ENCODE assay signal across 10 cellular contexts in genomic region chr4:125283702-125284279, GRCh38. TPM values are rescaled to one million over a fixed set of nuclear protein-coding genes. Genes with fewer than 3 reads are reported as not detected.
DNase-seq lines count a peak whose midpoint lies in the region; ATAC-seq, FAIRE-seq and TF ChIP-seq lines count a peak whose summit lies in the region.
"Had no signal": no experiment of that assay in that cellular context is flagged by ENCODE, and none has a peak within 500 bp of the region (broad histone marks: within the 10 kb centered on the region; RNA-seq: fewer than 3 reads in every experiment).

No MANE protein-coding gene starts in this region.

- H3K9me3 Mint-ChIP-seq in MCF 10A (ENCODE audit: unreplicated experiment): no peaks in the 10 kb centered on the region
- H3K9me3 Mint-ChIP-seq: stimulated activated naive CD8-positive, alpha-beta T cell treated with anti-CD3 and anti-CD28 coated beads, Interleukin-15, Interleukin-2, amounts not matched to agents 100 ng/mL and 50 ng/mL, for 24 hours had no signal

- ATAC-seq in HG03108 (IDR thresholded peaks at IDR 0.05; ENCODE audit: unreplicated experiment) (no peak), GM21737 (IDR thresholded peaks at IDR 0.05; ENCODE audit: unreplicated experiment) (no peak)

- no peak overlapping the region for H3K27ac Mint-ChIP-seq in MCF 10A (ENCODE audit: low read depth, unreplicated experiment)
- H3K27ac Mint-ChIP-seq: stimulated activated naive CD8-positive, alpha-beta T cell treated with anti-CD3 and anti-CD28 coated beads, Interleukin-15, Interleukin-2, amounts not matched to agents 100 ng/mL and 50 ng/mL, for 24 hours had no signal

- no peak overlapping the region for H3K4me3 Mint-ChIP-seq in MCF 10A (ENCODE audit: unreplicated experiment)
- H3K4me3 Mint-ChIP-seq: stimulated activated naive CD8-positive, alpha-beta T cell treated with anti-CD3 and anti-CD28 coated beads, Interleukin-15, Interleukin-2, amounts not matched to agents 100 ng/mL and 50 ng/mL, for 24 hours had no signal

- POLR2A ChIA-PET in MCF 10A (lab: Yijun Ruan, JAX): interaction anchor here (0.6 to 2.6 kb wide), 5 partner anchors 17 to 950 kb away, joined by 3 to 11 read pairs (median 3); partner anchors contain the start of gene ANKRD50

- intact Hi-C loops in MCF 10A (cut with micrococcal nuclease): loop anchor here (1.0 kb wide), 2 partner anchors 38 to 949 kb away; no protein-coding TSS in a partner anchor

- peaks cover 5% of the 10 kb centered on the region for H3K4me1 Mint-ChIP-seq in MCF 10A (ENCODE audit: insufficient read depth, unreplicated experiment)

- no TSS peak for BruUV-seq in MCF 10A (replicated peaks; lab: Mats Ljungman, UMichigan)

- FAIRE-seq in A204.1 (lab: Jason Lieb, UNC): peak; percentile 98

- no peaks in the 10 kb centered on the region for H3K27me3 Mint-ChIP-seq in MCF 10A (ENCODE audit: insufficient read depth, unreplicated experiment)

- DNase-seq in Jurkat, Clone E6-1 (ENCODE audit: low read depth, low spot score): peak; percentile 9
- DNase-seq in MCF 10A (ENCODE audit: unreplicated experiment) (peak; percentile 57), medulla oblongata (ENCODE audit: extremely low spot score) (peak; percentile 15), NCI-H2196 treated with DMSO at 0.1 percent for 48 hours (lab: John Stamatoyannopoulos, UW; ENCODE audit: unreplicated experiment) (no peak)

- H3K36me3 Mint-ChIP-seq in MCF 10A (ENCODE audit: insufficient read depth, unreplicated experiment): no peaks in the 10 kb centered on the region

- CTCF ChIA-PET in MCF 10A (lab: Yijun Ruan, JAX): interaction anchor here (0.5 to 4.9 kb wide), 20 partner anchors 8 to 961 kb away, joined by 3 to 49 read pairs (median 4); no protein-coding TSS in a partner anchor

- no peak overlapping the region for H3K4me3 ChIP-seq in Jurkat, Clone E6-1 (ENCODE audit: low read length)
- H3K4me3 ChIP-seq: HAP-1 had no signal

- TF ChIP-seq CTCF in GM12872 (IDR thresholded peaks at IDR 0.05; ENCODE audit: insufficient read depth, low read depth, low read length) (peak; percentile 29; the same call in 1 of the 3 replicates), MCF 10A (IDR thresholded peaks at IDR 0.05; ENCODE audit: unreplicated experiment) (peak; percentile 60)

RNA-seq across cellular contexts. Expression of gene FAT4, which starts 31.0 kb away (rescaled TPM):
- polyA plus RNA-seq in Jurkat, Clone E6-1 (2012; ENCODE audit: insufficient read depth, insufficient read length): 0.54 TPM
- 6.4 and 6.6 TPM in 2 replicates for total RNA-seq in MCF 10A (2022)
